ENCODE assay signal across 8 cellular contexts in the genomic region with DNA sequence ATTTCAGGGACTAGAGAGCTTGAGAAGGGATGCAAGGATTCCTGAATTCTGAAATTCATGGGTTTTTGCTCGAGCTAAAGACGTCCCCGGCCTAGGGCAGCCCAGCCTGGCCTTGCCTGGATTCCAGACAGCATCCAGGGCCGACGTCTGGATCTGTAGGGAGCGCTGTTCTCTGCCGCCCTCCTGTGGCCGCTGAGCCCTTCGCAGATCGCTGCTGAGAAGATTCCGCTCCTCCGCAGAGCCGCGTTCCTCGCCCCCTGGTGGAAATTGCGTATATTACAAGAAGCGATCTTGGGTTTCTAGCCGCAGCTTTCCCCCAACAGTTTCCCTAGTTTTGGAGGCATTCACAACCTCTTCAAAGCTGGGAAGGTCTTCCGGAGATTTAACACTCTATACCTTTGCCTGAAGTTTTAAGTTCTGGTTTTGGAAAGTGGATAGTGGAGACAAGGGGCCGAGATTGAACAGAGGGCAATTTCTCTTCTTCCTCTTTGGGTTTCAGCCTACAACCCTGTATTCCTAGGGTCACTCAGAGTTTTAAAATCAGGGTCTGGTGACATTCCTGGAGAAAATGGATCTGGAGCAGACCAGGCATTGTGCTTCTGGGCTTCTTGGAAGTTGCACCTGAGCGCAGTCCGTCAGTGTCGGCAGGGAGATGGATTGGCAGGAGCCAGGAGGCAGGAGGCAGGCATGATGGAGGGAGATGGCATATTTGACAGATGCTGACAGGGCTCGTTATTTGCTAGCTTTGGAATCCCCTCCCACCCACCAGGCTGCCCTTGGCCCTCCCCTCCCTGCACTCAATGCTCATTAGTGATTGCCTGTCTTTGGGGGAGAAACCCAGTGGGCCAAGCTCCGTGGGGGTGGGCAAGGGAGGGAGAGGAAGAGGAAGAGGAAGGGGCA. TPM values are rescaled to one million over a fixed set of nuclear protein-coding genes. Genes with fewer than 3 reads are reported as not detected.
DNase-seq lines count a peak whose midpoint lies in the region; FAIRE-seq and TF ChIP-seq lines count a peak whose summit lies in the region.

No MANE protein-coding gene starts in this region.

- no peaks in the 10 kb centered on the region for H3K36me3 ChIP-seq in ACC112 (ENCODE audit: insufficient read depth, low read length)

- H2AFZ ChIP-seq in ACC112 (ENCODE audit: low read length, unreplicated experiment): peak overlapping the region; percentile 36

- peaks cover 10% of the 10 kb centered on the region for H3K4me1 Mint-ChIP-seq in activated naive CD8-positive, alpha-beta T cell (ENCODE audit: low read depth)
- H3K4me1 Mint-ChIP-seq in type B pancreatic cell (ENCODE audit: unreplicated experiment): peaks cover 15% of the 10 kb centered on the region

- peak; percentile 96 for FAIRE-seq in GM19239 (lab: Jason Lieb, UNC)

- peak; percentile 100 for TF ChIP-seq CTCF in type B pancreatic cell (conservative IDR thresholded peaks at IDR 0.05)

- peaks cover 66% of the 10 kb centered on the region for H3K27me3 ChIP-seq in ACC112 (ENCODE audit: insufficient read depth, low read length)

- H3K27me3 Mint-ChIP-seq in activated naive CD8-positive, alpha-beta T cell: peaks cover 41% of the 10 kb centered on the region
- H3K27me3 Mint-ChIP-seq in type B pancreatic cell: no peaks in the 10 kb centered on the region

- H3K79me2 ChIP-seq in ACC112 (ENCODE audit: control insufficient read depth, insufficient read depth, low read length, unreplicated experiment): no peaks in the 10 kb centered on the region

- H3K27ac Mint-ChIP-seq in activated naive CD8-positive, alpha-beta T cell: no peak overlapping the region
- no peak overlapping the region for H3K27ac Mint-ChIP-seq in type B pancreatic cell

- DNase-seq in GM19239 (ENCODE audit: insufficient read length, low spot score) (peak; percentile 69), NCI-H1417 treated with DMSO at 0.1 percent for 48 hours (lab: John Stamatoyannopoulos, UW) (peak; percentile 70), SW 1271 (lab: John Stamatoyannopoulos, UW) (peak; percentile 49 to 86), glomerular visceral epithelial cell (ENCODE audit: extremely low spot score) (peak; percentile 90), pons (ENCODE audit: low spot score) (peak; percentile 89), type B pancreatic cell (ENCODE audit: extremely low spot score, unreplicated experiment) (peak; percentile 94)

- H3K36me3 Mint-ChIP-seq in activated naive CD8-positive, alpha-beta T cell: no peaks in the 10 kb centered on the region
- no peaks in the 10 kb centered on the region for H3K36me3 Mint-ChIP-seq in type B pancreatic cell

- no peak overlapping the region for H3K27ac ChIP-seq in ACC112 (ENCODE audit: low read depth, low read length)

- peaks cover 5% of the 10 kb centered on the region for H3K4me1 ChIP-seq in ACC112 (ENCODE audit: control insufficient read depth, insufficient read depth, low read length, unreplicated experiment)

- H3K4me3 ChIP-seq in ACC112 (ENCODE audit: low read depth, low read length): no peak overlapping the region

- H3K4me3 Mint-ChIP-seq in activated naive CD8-positive, alpha-beta T cell: peak overlapping the region; percentile 55
- H3K4me3 Mint-ChIP-seq in type B pancreatic cell: no peak overlapping the region

- no peaks in the 10 kb centered on the region for H3K9me3 Mint-ChIP-seq in activated naive CD8-positive, alpha-beta T cell (ENCODE audit: low read depth)
- no peaks in the 10 kb centered on the region for H3K9me3 Mint-ChIP-seq in type B pancreatic cell

RNA-seq across cellular contexts. Expression of a gene that starts 4.9 kb away (rescaled TPM):
- total RNA-seq in type B pancreatic cell (ENCODE audit: low replicate concordance): not detected in 2 replicates

RNA-seq across cellular contexts. Expression of a gene that starts 19.6 kb away (rescaled TPM):
- total RNA-seq in type B pancreatic cell (ENCODE audit: low replicate concordance): 66.2 and 86.7 TPM in 2 replicates
